Comparison of ENCODE assay signal across 1 cellular context in genomic region chr3:120095226-120096165, GRCh38.
A peak's percentile ranks its signal among the peaks of the same experiment; 100 is the strongest.
TF ChIP-seq lines count a peak whose summit lies in the region.

No MANE protein-coding gene starts in this region.

TF ChIP-seq in HepG2, 621 proteins besides CTCF, POLR2A, EP300 and RAD21 (continued from another document and continues in another):
- TF ChIP-seq, protein P1, sequence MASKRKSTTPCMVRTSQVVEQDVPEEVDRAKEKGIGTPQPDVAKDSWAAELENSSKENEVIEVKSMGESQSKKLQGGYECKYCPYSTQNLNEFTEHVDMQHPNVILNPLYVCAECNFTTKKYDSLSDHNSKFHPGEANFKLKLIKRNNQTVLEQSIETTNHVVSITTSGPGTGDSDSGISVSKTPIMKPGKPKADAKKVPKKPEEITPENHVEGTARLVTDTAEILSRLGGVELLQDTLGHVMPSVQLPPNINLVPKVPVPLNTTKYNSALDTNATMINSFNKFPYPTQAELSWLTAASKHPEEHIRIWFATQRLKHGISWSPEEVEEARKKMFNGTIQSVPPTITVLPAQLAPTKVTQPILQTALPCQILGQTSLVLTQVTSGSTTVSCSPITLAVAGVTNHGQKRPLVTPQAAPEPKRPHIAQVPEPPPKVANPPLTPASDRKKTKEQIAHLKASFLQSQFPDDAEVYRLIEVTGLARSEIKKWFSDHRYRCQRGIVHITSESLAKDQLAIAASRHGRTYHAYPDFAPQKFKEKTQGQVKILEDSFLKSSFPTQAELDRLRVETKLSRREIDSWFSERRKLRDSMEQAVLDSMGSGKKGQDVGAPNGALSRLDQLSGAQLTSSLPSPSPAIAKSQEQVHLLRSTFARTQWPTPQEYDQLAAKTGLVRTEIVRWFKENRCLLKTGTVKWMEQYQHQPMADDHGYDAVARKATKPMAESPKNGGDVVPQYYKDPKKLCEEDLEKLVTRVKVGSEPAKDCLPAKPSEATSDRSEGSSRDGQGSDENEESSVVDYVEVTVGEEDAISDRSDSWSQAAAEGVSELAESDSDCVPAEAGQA (IDR thresholded peaks at IDR 0.05; ENCODE audit: low read depth), result peak; percentile 63
- TF ChIP-seq, protein P1 (CRISPR knock-in tag; IDR thresholded peaks at IDR 0.05; ENCODE audit: borderline replicate concordance), result peak; percentile 58; the same call in 1 of the 2 replicates
- TF ChIP-seq ISX (CRISPR knock-in tag; conservative IDR thresholded peaks at IDR 0.05) (0 out of 2 replicates have a peak, but pooled peaks have one; percentile 42), ZNF761 (CRISPR knock-in tag; conservative IDR thresholded peaks at IDR 0.05) (no peak), ZNF724P (CRISPR knock-in tag; IDR thresholded peaks at IDR 0.05; ENCODE audit: borderline replicate concordance) (peak; percentile 63; the same call in 1 of the 2 replicates), SSRP1 (CRISPR knock-in tag; IDR thresholded peaks at IDR 0.05) (no peak), AHR (CRISPR knock-in tag; IDR thresholded peaks at IDR 0.05) (no peak), TSC22D2 (CRISPR knock-in tag; IDR thresholded peaks at IDR 0.05; ENCODE audit: borderline replicate concordance) (peak; percentile 37; the same call in 1 of the 2 replicates), PRPF4 (IDR thresholded peaks at IDR 0.05; ENCODE audit: low read depth, low read length, poor library complexity, severe bottlenecking) (no peak), FOXO4 (CRISPR knock-in tag; conservative IDR thresholded peaks at IDR 0.05) (no peak), ZNF609 (CRISPR knock-in tag; IDR thresholded peaks at IDR 0.05; ENCODE audit: borderline replicate concordance) (no peak), ZKSCAN8 (CRISPR knock-in tag; IDR thresholded peaks at IDR 0.05; ENCODE audit: borderline replicate concordance) (peak; percentile 66; the same call in 1 of the 2 replicates), ZFP36 (IDR thresholded peaks at IDR 0.05; ENCODE audit: borderline replicate concordance, low read depth, low read length, partially characterized antibody) (no peak), LBX2 (CRISPR knock-in tag; IDR thresholded peaks at IDR 0.05; ENCODE audit: borderline replicate concordance) (peak; percentile 42; the same call in 1 of the 2 replicates), FLYWCH1 (CRISPR knock-in tag; IDR thresholded peaks at IDR 0.05) (no peak), ZNF431 (CRISPR knock-in tag; IDR thresholded peaks at IDR 0.05; ENCODE audit: borderline replicate concordance, low read depth) (peak; percentile 35; the same call in 1 of the 2 replicates), ZFP1 (CRISPR knock-in tag; IDR thresholded peaks at IDR 0.05) (0 out of 2 replicates have a peak, but pooled peaks have one; percentile 13), ZNF124 (CRISPR knock-in tag; IDR thresholded peaks at IDR 0.05) (peak; percentile 55; the same call in 1 of the 2 replicates), SAP130 (CRISPR knock-in tag; IDR thresholded peaks at IDR 0.05; ENCODE audit: low read depth) (peak; percentile 73), TGIF2 (CRISPR knock-in tag; IDR thresholded peaks at IDR 0.05) (no peak), RORA (CRISPR knock-in tag; IDR thresholded peaks at IDR 0.05) (no peak), ZSCAN29 (CRISPR knock-in tag; conservative IDR thresholded peaks at IDR 0.05) (no peak; the same call in 1 of the 2 replicates), U2AF2 (IDR thresholded peaks at IDR 0.05; ENCODE audit: low read depth, low read length) (no peak), ZNF20 (CRISPR knock-in tag; IDR thresholded peaks at IDR 0.05) (peak; percentile 94), ZNF503 (CRISPR knock-in tag; IDR thresholded peaks at IDR 0.05) (peak; percentile 84), ZBTB21 (CRISPR knock-in tag; IDR thresholded peaks at IDR 0.05) (peak; percentile 83), PREB (CRISPR knock-in tag; IDR thresholded peaks at IDR 0.05) (0 out of 2 replicates have a peak, but pooled peaks have one; percentile 58), ZFY (CRISPR knock-in tag; IDR thresholded peaks at IDR 0.05) (peak; percentile 90), SALL1 (CRISPR knock-in tag; IDR thresholded peaks at IDR 0.05) (peak; percentile 55), ZNF441 (CRISPR knock-in tag; IDR thresholded peaks at IDR 0.05; ENCODE audit: borderline replicate concordance) (peak; percentile 63; the same call in 1 of the 2 replicates), U2AF1 (optimal IDR thresholded peaks at IDR 0.05; ENCODE audit: low read depth, low read length) (peak; percentile 53)
- TF ChIP-seq, protein P2, sequence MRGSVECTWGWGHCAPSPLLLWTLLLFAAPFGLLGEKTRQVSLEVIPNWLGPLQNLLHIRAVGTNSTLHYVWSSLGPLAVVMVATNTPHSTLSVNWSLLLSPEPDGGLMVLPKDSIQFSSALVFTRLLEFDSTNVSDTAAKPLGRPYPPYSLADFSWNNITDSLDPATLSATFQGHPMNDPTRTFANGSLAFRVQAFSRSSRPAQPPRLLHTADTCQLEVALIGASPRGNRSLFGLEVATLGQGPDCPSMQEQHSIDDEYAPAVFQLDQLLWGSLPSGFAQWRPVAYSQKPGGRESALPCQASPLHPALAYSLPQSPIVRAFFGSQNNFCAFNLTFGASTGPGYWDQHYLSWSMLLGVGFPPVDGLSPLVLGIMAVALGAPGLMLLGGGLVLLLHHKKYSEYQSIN (CRISPR knock-in tag; IDR thresholded peaks at IDR 0.05; ENCODE audit: borderline replicate concordance), result no peak
- TF ChIP-seq, protein P3, sequence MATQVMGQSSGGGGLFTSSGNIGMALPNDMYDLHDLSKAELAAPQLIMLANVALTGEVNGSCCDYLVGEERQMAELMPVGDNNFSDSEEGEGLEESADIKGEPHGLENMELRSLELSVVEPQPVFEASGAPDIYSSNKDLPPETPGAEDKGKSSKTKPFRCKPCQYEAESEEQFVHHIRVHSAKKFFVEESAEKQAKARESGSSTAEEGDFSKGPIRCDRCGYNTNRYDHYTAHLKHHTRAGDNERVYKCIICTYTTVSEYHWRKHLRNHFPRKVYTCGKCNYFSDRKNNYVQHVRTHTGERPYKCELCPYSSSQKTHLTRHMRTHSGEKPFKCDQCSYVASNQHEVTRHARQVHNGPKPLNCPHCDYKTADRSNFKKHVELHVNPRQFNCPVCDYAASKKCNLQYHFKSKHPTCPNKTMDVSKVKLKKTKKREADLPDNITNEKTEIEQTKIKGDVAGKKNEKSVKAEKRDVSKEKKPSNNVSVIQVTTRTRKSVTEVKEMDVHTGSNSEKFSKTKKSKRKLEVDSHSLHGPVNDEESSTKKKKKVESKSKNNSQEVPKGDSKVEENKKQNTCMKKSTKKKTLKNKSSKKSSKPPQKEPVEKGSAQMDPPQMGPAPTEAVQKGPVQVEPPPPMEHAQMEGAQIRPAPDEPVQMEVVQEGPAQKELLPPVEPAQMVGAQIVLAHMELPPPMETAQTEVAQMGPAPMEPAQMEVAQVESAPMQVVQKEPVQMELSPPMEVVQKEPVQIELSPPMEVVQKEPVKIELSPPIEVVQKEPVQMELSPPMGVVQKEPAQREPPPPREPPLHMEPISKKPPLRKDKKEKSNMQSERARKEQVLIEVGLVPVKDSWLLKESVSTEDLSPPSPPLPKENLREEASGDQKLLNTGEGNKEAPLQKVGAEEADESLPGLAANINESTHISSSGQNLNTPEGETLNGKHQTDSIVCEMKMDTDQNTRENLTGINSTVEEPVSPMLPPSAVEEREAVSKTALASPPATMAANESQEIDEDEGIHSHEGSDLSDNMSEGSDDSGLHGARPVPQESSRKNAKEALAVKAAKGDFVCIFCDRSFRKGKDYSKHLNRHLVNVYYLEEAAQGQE (IDR thresholded peaks at IDR 0.05; ENCODE audit: borderline replicate concordance in 1 of 2, low read depth in 1 of 2, low read length in 2 of 2), result peak in 1 of 2 experiments; percentile 58; a peak in 2 of 4 replicates
- TF ChIP-seq, protein P4, sequence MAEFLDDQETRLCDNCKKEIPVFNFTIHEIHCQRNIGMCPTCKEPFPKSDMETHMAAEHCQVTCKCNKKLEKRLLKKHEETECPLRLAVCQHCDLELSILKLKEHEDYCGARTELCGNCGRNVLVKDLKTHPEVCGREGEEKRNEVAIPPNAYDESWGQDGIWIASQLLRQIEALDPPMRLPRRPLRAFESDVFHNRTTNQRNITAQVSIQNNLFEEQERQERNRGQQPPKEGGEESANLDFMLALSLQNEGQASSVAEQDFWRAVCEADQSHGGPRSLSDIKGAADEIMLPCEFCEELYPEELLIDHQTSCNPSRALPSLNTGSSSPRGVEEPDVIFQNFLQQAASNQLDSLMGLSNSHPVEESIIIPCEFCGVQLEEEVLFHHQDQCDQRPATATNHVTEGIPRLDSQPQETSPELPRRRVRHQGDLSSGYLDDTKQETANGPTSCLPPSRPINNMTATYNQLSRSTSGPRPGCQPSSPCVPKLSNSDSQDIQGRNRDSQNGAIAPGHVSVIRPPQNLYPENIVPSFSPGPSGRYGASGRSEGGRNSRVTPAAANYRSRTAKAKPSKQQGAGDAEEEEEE (CRISPR knock-in tag; IDR thresholded peaks at IDR 0.05; ENCODE audit: borderline replicate concordance), result no peak
